21 cellular contexts compared by ENCODE assay signal in genomic region chr3:8473029-8473428, GRCh38.
"Had no signal": no experiment of that assay in that cellular context is flagged by ENCODE, and none has a peak within 500 bp of the region (broad histone marks: within the 10 kb centered on the region; RNA-seq: fewer than 3 reads in every experiment).

No MANE protein-coding gene starts in this region.

- H3K36me3 ChIP-seq: MG63, SJSA1 had no signal

- H3K4me1 ChIP-seq: SJSA1 had no signal

- H3K9me3 ChIP-seq: MG63, SJSA1 had no signal

- H3K27me3 ChIP-seq: MG63, SJSA1 had no signal

- H3K27ac ChIP-seq: SJSA1, SK-N-MC had no signal

- H3K4me3 ChIP-seq: MG63, SJSA1, SK-N-MC had no signal

- DNase-seq: IMR-90, Karpas-422, KG1, MG63, NCI-H1092 treated with DMSO at 0.1 percent for 48 hours, NCI-H1436, NCI-H187, NCI-H2029, NCI-H2081 treated with DMSO at 0.1 percent for 48 hours, NCI-H2171, NCI-H226, NCI-H446, NCI-H510A, NCI-H524 treated with DMSO at 0.1 percent for 48 hours, NCI-H69, NCI-H774, Right ventricle myocardium superior, RPMI8226, SIG-M5 had no signal
